In the genomic region with DNA sequence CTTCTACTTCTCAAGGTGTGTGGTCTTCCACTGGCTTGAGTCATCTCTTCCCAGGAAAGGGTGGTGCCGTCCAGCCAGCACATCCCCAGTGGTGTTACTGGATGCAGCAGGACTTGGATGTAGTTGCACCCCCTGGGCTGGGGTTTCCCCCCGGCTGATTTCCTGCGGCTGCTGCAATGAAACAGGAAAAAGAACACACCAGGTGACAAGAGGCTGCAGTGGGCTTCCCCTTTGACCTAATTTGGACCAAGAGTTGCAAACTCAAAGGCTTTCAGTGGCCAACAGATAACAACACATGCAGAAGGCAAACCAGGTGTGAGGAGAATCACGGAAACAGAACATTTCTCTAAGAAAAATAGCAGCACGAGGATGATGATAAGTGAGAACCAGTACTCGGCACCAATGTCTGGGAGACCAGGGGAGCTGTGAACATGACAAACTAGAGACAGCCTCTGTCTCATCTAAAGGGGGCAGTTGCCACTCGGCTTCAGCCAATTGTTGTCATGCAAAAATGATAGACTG, we compare ENCODE assay signal across 8 cellular contexts.
DNase-seq lines count a peak whose midpoint lies in the region; ATAC-seq, FAIRE-seq and TF ChIP-seq lines count a peak whose summit lies in the region.

No MANE protein-coding gene starts in this region.

- no peaks in the 10 kb centered on the region for H3K36me3 ChIP-seq in left ventricle myocardium inferior
- H3K36me3 ChIP-seq in transverse colon: no peaks in the 10 kb centered on the region
- H3K36me3 ChIP-seq in gastroesophageal sphincter: no peaks in the 10 kb centered on the region

- no peaks in the 10 kb centered on the region for H3K9me3 ChIP-seq in left ventricle myocardium inferior (replicated peaks)
- H3K9me3 ChIP-seq in transverse colon: no peaks in the 10 kb centered on the region
- no peaks in the 10 kb centered on the region for H3K9me3 ChIP-seq in gastroesophageal sphincter

- in situ Hi-C loops in transverse colon (cut with MboI; ENCODE audit: low pct_ligation_motif_present in 1 of 4, low pct_unique_long_range_greater_than_20kb in 1 of 4, low sequenced_read_pairs in 3 of 4): loop anchor here in 1 of 4 donors (25.0 kb wide), 1 partner anchor 101 kb away; the partner anchor contains the start of gene SLC26A2

- H3K27ac ChIP-seq in left ventricle myocardium inferior (replicated peaks): no peak overlapping the region
- no peak overlapping the region for H3K27ac ChIP-seq in transverse colon
- no peak overlapping the region for H3K27ac ChIP-seq in gastroesophageal sphincter

- peaks cover 23% of the 10 kb centered on the region for H3K4me1 ChIP-seq in left ventricle myocardium inferior
- H3K4me1 ChIP-seq in transverse colon: peaks cover 9 to 30% (median 12%) of the 10 kb centered on the region in 4 donors
- peaks cover 0 to 18% (median 3%) of the 10 kb centered on the region in 3 donors for H3K4me1 ChIP-seq in gastroesophageal sphincter

- H3K4me3 ChIP-seq in left ventricle myocardium inferior (no peak overlapping the region), transverse colon (no peak overlapping the region), gastroesophageal sphincter (no peak overlapping the region)

- TF ChIP-seq EP300 in transverse colon (IDR thresholded peaks at IDR 0.05; ENCODE audit: low read depth) (no peak), gastroesophageal sphincter (IDR thresholded peaks at IDR 0.05) (no peak)

- WGBS in transverse colon (ENCODE audit: low coverage in 1 of 2), 2 donors: 68 to 91% methylated on average over 4 to 7 of the region's 7 CpGs
- 63 to 64% methylated on average over 3 to 4 of the region's 7 CpGs for WGBS in gastroesophageal sphincter (ENCODE audit: low coverage in 1 of 2), 2 donors

- intact Hi-C loops in left ventricle myocardium inferior (cut with micrococcal nuclease) (no loop called here), transverse colon (cut with DNase I; ENCODE audit: low total_unique reads) (no loop called here)

- DNase-seq in GM12892 (ENCODE audit: insufficient read length): peak; percentile 41
- no peak for DNase-seq in left ventricle myocardium inferior
- DNase-seq in DMS114 treated with DMSO at 0.1 percent for 48 hours (lab: John Stamatoyannopoulos, UW; ENCODE audit: unreplicated experiment): no peak
- DNase-seq in transverse colon: no peak

- no peaks in the 10 kb centered on the region for H3K27me3 ChIP-seq in left ventricle myocardium inferior (ENCODE audit: low read depth)
- no peaks in the 10 kb centered on the region for H3K27me3 ChIP-seq in transverse colon
- H3K27me3 ChIP-seq in gastroesophageal sphincter: no peaks in the 10 kb centered on the region

- FAIRE-seq in GM12892 (lab: Jason Lieb, UNC): peak; percentile 91

- ATAC-seq in GM21526 (IDR thresholded peaks at IDR 0.05; ENCODE audit: low FRiP score, unreplicated experiment) (peak; percentile 67), HG03575 (IDR thresholded peaks at IDR 0.05; ENCODE audit: extremely low read depth, insufficient number of reproducible peaks, low FRiP score, unreplicated experiment) (peak; percentile 59), esophagus mucosa (peak; percentile 47), gastroesophageal sphincter (no peak)

- TF ChIP-seq POLR2A in GM12892 (IDR thresholded peaks at IDR 0.05; ENCODE audit: low read depth, low read length) (no peak), transverse colon (IDR thresholded peaks at IDR 0.05) (no peak), gastroesophageal sphincter (IDR thresholded peaks at IDR 0.05) (no peak)

- TF ChIP-seq CTCF in left ventricle myocardium inferior (IDR thresholded peaks at IDR 0.05; ENCODE audit: borderline replicate concordance) (no peak), transverse colon (IDR thresholded peaks at IDR 0.05) (no peak), gastroesophageal sphincter (IDR thresholded peaks at IDR 0.05) (no peak)
